26 cellular contexts compared by ENCODE assay signal in genomic region chr11:102647430-102647829, GRCh38. TPM values are rescaled to one million over a fixed set of nuclear protein-coding genes. Genes with fewer than 3 reads are reported as not detected.
DNase-seq lines count a peak whose midpoint lies in the region; ATAC-seq, FAIRE-seq and TF ChIP-seq lines count a peak whose summit lies in the region.
"Had no signal": no experiment of that assay in that cellular context is flagged by ENCODE, and none has a peak within 500 bp of the region (broad histone marks: within the 10 kb centered on the region; RNA-seq: fewer than 3 reads in every experiment).

No MANE protein-coding gene starts in this region.

- H2AFZ ChIP-seq in SK-N-SH (ENCODE audit: low read depth): peak overlapping the region; percentile 26; the same call in 1 of the 2 replicates
- H2AFZ ChIP-seq in GM12878 (ENCODE audit: control insufficient read depth, low read depth, low read length): no peak overlapping the region

- SMC1A ChIA-PET in GM12878 (lab: Charles Lee; ENCODE audit: uncharacterized antibody, unreplicated experiment): interaction anchor here (1.0 kb wide), 1 partner anchor 19 kb away, joined by 5 read pairs; no protein-coding TSS in a partner anchor

- CTCF ChIA-PET in SK-N-SH (lab: Yijun Ruan, JAX): no interaction called here
- CTCF ChIA-PET in GM12878 (lab: Yijun Ruan, JAX): interaction anchor here (2.7 kb wide), 1 partner anchor 18 kb away, joined by 10 read pairs; no protein-coding TSS in a partner anchor

- in situ Hi-C loops in GM12878 (cut with MboI): no loop called here

- no peaks in the 10 kb centered on the region for H3K9me2 ChIP-seq in SK-N-SH

- no peak overlapping the region for H3K27ac ChIP-seq in SK-N-SH (ENCODE audit: low read depth in 2 of 2, low read length in 1 of 2)
- no peak overlapping the region for H3K27ac ChIP-seq in GM12878 (ENCODE audit: control insufficient read depth, insufficient read depth)
- H3K27ac ChIP-seq: 22Rv1; BLaER1 treated with 17β-estradiol and CSF1 and Interleukin-3, amounts not matched to agents 10 nM and 100 nM; PC-9 had no signal

- no peak for TF ChIP-seq POLR2A in GM12878 (IDR thresholded peaks at IDR 0.05; ENCODE audit: low read depth, low read length)

- H3K9ac ChIP-seq in SK-N-SH (no peak overlapping the region), GM12878 (ENCODE audit: control insufficient read depth, insufficient read depth, low read length) (no peak overlapping the region)
- H3K9ac ChIP-seq: BLaER1 treated with 17β-estradiol and CSF1 and Interleukin-3, amounts not matched to agents 10 nM and 100 nM had no signal

- no peak overlapping the region for H3K4me2 ChIP-seq in SK-N-SH
- H3K4me2 ChIP-seq in GM12878 (ENCODE audit: control insufficient read depth, insufficient read depth): no peak overlapping the region
- H3K4me2 ChIP-seq: BLaER1 treated with 17β-estradiol and CSF1 and Interleukin-3, amounts not matched to agents 10 nM and 100 nM; PC-9 had no signal

- no peak for TF ChIP-seq EP300 in SK-N-SH (IDR thresholded peaks at IDR 0.05; ENCODE audit: borderline replicate concordance in 1 of 2, low read depth in 1 of 2, low read length in 1 of 2)
- no peak for TF ChIP-seq EP300 in GM12878 (IDR thresholded peaks at IDR 0.05; ENCODE audit: borderline replicate concordance in 1 of 2, control insufficient read depth in 1 of 2, low read depth in 2 of 2, low read length in 2 of 2)

- DNase-seq in SK-N-SH (no peak), GM12878 (ENCODE audit: low read depth, low spot score) (no peak), foreskin fibroblast (peak; percentile 21 to 65), glomerular visceral epithelial cell (ENCODE audit: extremely low spot score) (no peak)
- DNase-seq: ACHN; AML-193; CD4-positive, alpha-beta T cell; GOT3; NCI-H1092 treated with DMSO at 0.1 percent for 48 hours; NCI-H1436; NCI-H187; NCI-H2171 treated with DMSO at 0.1 percent for 48 hours; NCI-H524; NCI-H748 treated with DMSO at 0.1 percent for 48 hours; NK-92 treated with Interleukin-12 subunit alpha and Interleukin-12 subunit beta, amount 100 ng/mL, for 24 hours; PC-9; Right ventricle myocardium superior had no signal

- ATAC-seq in SK-N-SH treated with all-trans-retinoic acid at 6 μM for 48 hours (no peak), GM12878 (no peak), HG02973 (IDR thresholded peaks at IDR 0.05; ENCODE audit: unreplicated experiment) (no peak), GM19463 (IDR thresholded peaks at IDR 0.05; ENCODE audit: unreplicated experiment) (no peak)

- H4K20me1 ChIP-seq in SK-N-SH (ENCODE audit: insufficient read depth) (no peaks in the 10 kb centered on the region), GM12878 (ENCODE audit: control insufficient read depth, insufficient read depth) (no peaks in the 10 kb centered on the region)
- H4K20me1 ChIP-seq: BLaER1 treated with 17β-estradiol and CSF1 and Interleukin-3, amounts not matched to agents 10 nM and 100 nM had no signal

- H3K9me3 ChIP-seq in SK-N-SH (no peaks in the 10 kb centered on the region), GM12878 (replicated peaks; ENCODE audit: control insufficient read depth, insufficient read depth, low read length) (no peaks in the 10 kb centered on the region)
- H3K9me3 ChIP-seq: HAP-1 had no signal

- H3K79me2 ChIP-seq in SK-N-SH (ENCODE audit: insufficient read depth): no peaks in the 10 kb centered on the region
- no peaks in the 10 kb centered on the region for H3K79me2 ChIP-seq in GM12878 (ENCODE audit: control insufficient read depth, insufficient read depth, low read length)

- H3K4me3 ChIP-seq in SK-N-SH (ENCODE audit: low read depth in 2 of 2, low read length in 1 of 2) (no peak overlapping the region), GM12878 (no peak overlapping the region), foreskin fibroblast (ENCODE audit: low read depth in 1 of 2, low read length in 2 of 2) (no peak overlapping the region)
- H3K4me3 ChIP-seq: BLaER1 treated with 17β-estradiol and CSF1 and Interleukin-3, amounts not matched to agents 10 nM and 100 nM; HAP-1; PC-9 had no signal

- H3F3A ChIP-seq in SK-N-SH (replicated peaks; ENCODE audit: insufficient read depth): no peaks in the 10 kb centered on the region

- no TSS peak for BruUV-seq in GM12878 (replicated peaks; lab: Mats Ljungman, UMichigan)

- no peaks in the 10 kb centered on the region for H3K4me1 ChIP-seq in SK-N-SH (ENCODE audit: control insufficient read depth in 1 of 2, insufficient read depth in 2 of 2, low read depth in 1 of 2, low read length in 1 of 2)
- H3K4me1 ChIP-seq in GM12878 (ENCODE audit: control insufficient read depth, insufficient read depth, low read length): no peaks in the 10 kb centered on the region
- H3K4me1 ChIP-seq: BLaER1 treated with 17β-estradiol and CSF1 and Interleukin-3, amounts not matched to agents 10 nM and 100 nM; HAP-1 had no signal

- FAIRE-seq in GM12878 (lab: Jason Lieb, UNC): peak; percentile 27
- FAIRE-seq: D721Med had no signal

- H3K36me3 ChIP-seq in SK-N-SH (replicated peaks in 1 of 2; ENCODE audit: control insufficient read depth in 1 of 2, insufficient read depth in 2 of 2, low read length in 1 of 2) (no peaks in the 10 kb centered on the region), GM12878 (ENCODE audit: control insufficient read depth in 2 of 2, insufficient read depth in 2 of 2, low read length in 1 of 2) (no peaks in the 10 kb centered on the region)
- H3K36me3 ChIP-seq: BLaER1 treated with 17β-estradiol and CSF1 and Interleukin-3, amounts not matched to agents 10 nM and 100 nM; HAP-1 had no signal

- intact Hi-C loops in GM12878 (cut with micrococcal nuclease; ENCODE audit: unreplicated experiment): no loop called here

- POLR2A ChIA-PET in SK-N-SH (lab: Yijun Ruan, JAX) (no interaction called here), GM12878 (lab: Charles Lee) (no interaction called here)

- TF ChIP-seq RAD21 in SK-N-SH (IDR thresholded peaks at IDR 0.05; ENCODE audit: low read length) (no peak), GM12878 (IDR thresholded peaks at IDR 0.05; ENCODE audit: insufficient read depth, low read depth, low read length) (no peak)

- H3K27me3 ChIP-seq in SK-N-SH (ENCODE audit: insufficient read depth) (no peaks in the 10 kb centered on the region), GM12878 (replicated peaks in 1 of 2; ENCODE audit: control insufficient read depth in 2 of 2, insufficient read depth in 2 of 2, low read length in 1 of 2) (no peaks in the 10 kb centered on the region)
- H3K27me3 ChIP-seq: BLaER1 treated with 17β-estradiol and CSF1 and Interleukin-3, amounts not matched to agents 10 nM and 100 nM had no signal

- RAD21 ChIA-PET in GM12878 (lab: Charles Lee; ENCODE audit: unreplicated experiment): no interaction called here

- TF ChIP-seq CTCF in SK-N-SH (IDR thresholded peaks at IDR 0.05) (no peak), GM12878 (IDR thresholded peaks at IDR 0.05 in 2 of 3, conservative IDR thresholded peaks at IDR 0.05 in 1 of 3; ENCODE audit: control insufficient read depth in 2 of 3, extremely low read depth in 1 of 3, insufficient read depth in 1 of 3, low read depth in 3 of 3, low read length in 3 of 3) (no peak), foreskin fibroblast (IDR thresholded peaks at IDR 0.05; ENCODE audit: low read depth, low read length) (no peak)

TF ChIP-seq in SK-N-SH, 30 proteins besides CTCF, POLR2A, EP300 and RAD21 (continues in another document):
- TF ChIP-seq TCF12 (IDR thresholded peaks at IDR 0.05): peak; percentile 42; the same call in 1 of the 2 replicates

TF ChIP-seq in SK-N-SH treated with all-trans-retinoic acid at 6 μM for 48 hours, 23 proteins besides CTCF, POLR2A, EP300 and RAD21 (continues in another document):
- no peak for TF ChIP-seq OSR1 (CRISPR knock-in tag; IDR thresholded peaks at IDR 0.05)

TF ChIP-seq in GM12878, 131 proteins besides CTCF, POLR2A, EP300 and RAD21 (continues in another document):
- TF ChIP-seq MYB (IDR thresholded peaks at IDR 0.05; ENCODE audit: borderline replicate concordance, low read depth, low read length): no peak

RNA-seq across cellular contexts. Expression of gene MMP20, which starts 22.3 kb away (rescaled TPM):
- not detected in 2 replicates for polyA plus RNA-seq in SK-N-SH (2012; rRNA removed)
- not detected in 2 replicates for polyA plus RNA-seq in SK-N-SH (2012; cell fraction: cytosol; rRNA removed)
- polyA plus RNA-seq in SK-N-SH (2012; cell fraction: nucleus; rRNA removed): not detected in 2 replicates
- total RNA-seq in GM12878 (2013; cell fraction: nucleolus; rRNA removed): not detected in 2 replicates
- total RNA-seq in GM12878 (2014; rRNA removed): 0.05 and 0.11 TPM in 2 replicates
- total RNA-seq in GM12878 (2014; rRNA removed; fragmentation: Illumina TruSeq; extraction: Trizol): 0.14 and 0.36 TPM in 2 replicates
- 0.13 and 0.18 TPM in 2 replicates for total RNA-seq in GM12878 (2021)
- polyA plus RNA-seq in GM12878 (2011; ENCODE audit: low read depth): not detected
- polyA plus RNA-seq in GM12878 (2011; rRNA removed): 0.57 and 2.6 TPM in 2 replicates
- polyA plus RNA-seq in GM12878 (2011; cell fraction: cytosol; rRNA removed): 0.18 and 0.27 TPM in 2 replicates
- 0.19 and 0.49 TPM in 2 replicates for polyA plus RNA-seq in GM12878 (2011; cell fraction: nucleus; rRNA removed)
- polyA plus RNA-seq in GM12878 (2012): not detected in 2 replicates
- polyA plus RNA-seq in GM12878 (2014; fragmentation: Illumina TruSeq; extraction: Trizol): 0.11 and 0.19 TPM in 2 replicates
- under 1 TPM; 0.10 to 0.11 TPM for polyA plus RNA-seq in GM12878 (2014; fragmentation: Nextera tagmentation; extraction: Ambion mirVana)
- polyA plus RNA-seq in GM12878 (2014; rRNA removed): 0.11 and 0.24 TPM in 2 replicates
- not detected for polyA plus RNA-seq in GM12878 (2016; fragmentation: Nextera tagmentation; extraction: Ambion mirVana)
- polyA minus RNA-seq in GM12878 (2011; rRNA and poly(A)+ RNA removed): 0.21 and 0.22 TPM in 2 replicates
- polyA minus RNA-seq in GM12878 (2011; cell fraction: cytosol; rRNA and poly(A)+ RNA removed): 2.7 TPM in 1 of 2 replicates, not detected in the other
- polyA minus RNA-seq in GM12878 (2011; cell fraction: nucleus; rRNA and poly(A)+ RNA removed): not detected in 2 replicates
- total RNA-seq: CD4-positive, alpha-beta T cell; PC-9; Right ventricle myocardium superior; RPMI7951; SK-MEL-5 had no signal

RNA-seq across cellular contexts. Expression of gene MMP27, which starts 58.1 kb away (rescaled TPM):
- polyA plus RNA-seq in SK-N-SH (2012; rRNA removed): not detected in 2 replicates
- 0.01 TPM in 2 replicates for polyA plus RNA-seq in SK-N-SH (2012; cell fraction: cytosol; rRNA removed)
- polyA plus RNA-seq in SK-N-SH (2012; cell fraction: nucleus; rRNA removed): 0.02 TPM in 1 of 2 replicates, not detected in the other
- not detected in 2 replicates for total RNA-seq in GM12878 (2013; cell fraction: nucleolus; rRNA removed)
- not detected in 2 replicates for total RNA-seq in GM12878 (2014; rRNA removed)
- total RNA-seq in GM12878 (2014; rRNA removed; fragmentation: Illumina TruSeq; extraction: Trizol): not detected in 2 replicates
- total RNA-seq in GM12878 (2021): not detected in 2 replicates
- polyA plus RNA-seq in GM12878 (2011; ENCODE audit: low read depth): not detected
- polyA plus RNA-seq in GM12878 (2011; rRNA removed): not detected in 2 replicates
- polyA plus RNA-seq in GM12878 (2011; cell fraction: cytosol; rRNA removed): not detected in 2 replicates
- not detected in 2 replicates for polyA plus RNA-seq in GM12878 (2011; cell fraction: nucleus; rRNA removed)
- polyA plus RNA-seq in GM12878 (2012): not detected in 2 replicates
- not detected in 2 replicates for polyA plus RNA-seq in GM12878 (2014; fragmentation: Illumina TruSeq; extraction: Trizol)
- polyA plus RNA-seq in GM12878 (2014; fragmentation: Nextera tagmentation; extraction: Ambion mirVana): not detected
- polyA plus RNA-seq in GM12878 (2014; rRNA removed): not detected in 2 replicates
- polyA plus RNA-seq in GM12878 (2016; fragmentation: Nextera tagmentation; extraction: Ambion mirVana): not detected
- polyA minus RNA-seq in GM12878 (2011; rRNA and poly(A)+ RNA removed): not detected in 2 replicates
- not detected in 2 replicates for polyA minus RNA-seq in GM12878 (2011; cell fraction: cytosol; rRNA and poly(A)+ RNA removed)
- not detected in 2 replicates for polyA minus RNA-seq in GM12878 (2011; cell fraction: nucleus; rRNA and poly(A)+ RNA removed)
- total RNA-seq: CD4-positive, alpha-beta T cell; PC-9; Right ventricle myocardium superior; RPMI7951; SK-MEL-5 had no signal

Comparison
In these comparisons a context has a peak if more than half of its experiments do, and no peak if none do; other contexts are left out.
1. DNase-seq: peak in foreskin fibroblast (2 of 2); none in SK-N-SH (single experiment), GM12878 (single experiment) and glomerular visceral epithelial cell (single experiment).
2. Of the 26 proteins assayed by ChIP-seq in both GM12878 and SK-N-SH: peak only in GM12878: none; only in SK-N-SH: TCF12; in both: none; in neither: 25.